In the genomic region with DNA sequence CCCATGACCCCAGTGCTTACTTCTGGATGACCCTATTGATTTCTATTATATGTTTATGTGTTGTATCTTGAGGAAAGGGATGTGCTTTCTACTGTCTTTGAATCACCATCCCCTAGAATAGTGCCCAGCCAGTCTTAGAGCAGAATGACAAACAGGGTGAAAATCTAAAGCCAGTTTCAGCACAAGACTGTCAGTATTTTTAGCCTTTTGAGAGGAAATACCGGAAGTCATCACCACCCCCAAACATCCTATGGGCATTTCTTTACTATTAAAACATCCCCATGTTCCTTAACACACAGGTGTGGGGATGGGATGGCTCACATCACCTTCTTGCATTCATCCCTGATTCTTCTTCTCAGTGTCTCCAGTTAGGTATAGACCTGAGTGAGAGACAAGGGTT, we compare ENCODE assay signal across 17 cellular contexts.
DNase-seq lines count a peak whose midpoint lies in the region; ATAC-seq and TF ChIP-seq lines count a peak whose summit lies in the region.
"Had no signal": no experiment of that assay in that cellular context is flagged by ENCODE, and none has a peak within 500 bp of the region (broad histone marks: within the 10 kb centered on the region; RNA-seq: fewer than 3 reads in every experiment).

No MANE protein-coding gene starts in this region.

- H3K36me3 ChIP-seq in SU-DHL-6 (ENCODE audit: low read length): peaks cover 15% of the 10 kb centered on the region; the same call in 1 of the 2 replicates
- H3K36me3 ChIP-seq in effector memory CD4-positive, alpha-beta T cell (ENCODE audit: control insufficient read depth, insufficient read depth, low read length): peaks cover 16% of the 10 kb centered on the region
- H3K36me3 ChIP-seq: ascending aorta had no signal

- peak overlapping the region; percentile 75; the same call in 1 of the 2 replicates for H3K9ac ChIP-seq in SU-DHL-6 (ENCODE audit: low read length)

- no peak overlapping the region for H2AFZ ChIP-seq in SU-DHL-6 (ENCODE audit: low read depth, low read length, severe bottlenecking)

- no peaks in the 10 kb centered on the region for H3K9me3 ChIP-seq in SU-DHL-6 (ENCODE audit: insufficient read depth, low read length)
- H3K9me3 ChIP-seq in effector memory CD4-positive, alpha-beta T cell (ENCODE audit: control insufficient read depth, low read length): no peaks in the 10 kb centered on the region
- H3K9me3 ChIP-seq: ascending aorta had no signal

- TF ChIP-seq CTCF in SU-DHL-6 (IDR thresholded peaks at IDR 0.05; ENCODE audit: insufficient read depth, low read length, poor library complexity, severe bottlenecking) (no peak), GM20000 (IDR thresholded peaks at IDR 0.05; ENCODE audit: extremely low read depth, missing control alignments) (no peak)

- H3K27me3 Mint-ChIP-seq in stimulated activated naive CD8-positive, alpha-beta T cell treated with anti-CD3 and anti-CD28 coated beads, Interleukin-15, Interleukin-2, amounts not matched to agents 100 ng/mL and 50 ng/mL, for 24 hours: no peaks in the 10 kb centered on the region
- H3K27me3 Mint-ChIP-seq in stimulated activated naive CD8-positive, alpha-beta T cell treated with anti-CD3 and anti-CD28 coated beads, Interleukin-15, amount 100 ng/mL, for 72 hours: no peaks in the 10 kb centered on the region

- no peak overlapping the region for H3K4me3 ChIP-seq in SU-DHL-6 (ENCODE audit: insufficient read depth, low read length, poor library complexity, severe bottlenecking)
- no peak overlapping the region for H3K4me3 ChIP-seq in effector memory CD4-positive, alpha-beta T cell (ENCODE audit: insufficient read depth, low read depth, low read length, poor library complexity, severe bottlenecking)
- H3K4me3 ChIP-seq: ascending aorta had no signal

- peak overlapping the region; percentile 92 for H3K4me2 ChIP-seq in SU-DHL-6 (ENCODE audit: low read depth, low read length, poor library complexity, severe bottlenecking)

- H3K36me3 Mint-ChIP-seq in stimulated activated naive CD8-positive, alpha-beta T cell treated with anti-CD3 and anti-CD28 coated beads, Interleukin-15, Interleukin-2, amounts not matched to agents 100 ng/mL and 50 ng/mL, for 24 hours (ENCODE audit: low read depth): peaks cover 7% of the 10 kb centered on the region

- no peak overlapping the region for H3K4me3 Mint-ChIP-seq in stimulated activated naive CD8-positive, alpha-beta T cell treated with anti-CD3 and anti-CD28 coated beads, Interleukin-15, Interleukin-2, amounts not matched to agents 100 ng/mL and 50 ng/mL, for 24 hours
- H3K4me3 Mint-ChIP-seq in stimulated activated naive CD8-positive, alpha-beta T cell treated with anti-CD3 and anti-CD28 coated beads, Interleukin-15, amount 100 ng/mL, for 72 hours: no peak overlapping the region
- H3K4me3 Mint-ChIP-seq: endodermal cell had no signal

- peaks cover 37% of the 10 kb centered on the region for H3F3A ChIP-seq in SU-DHL-6 (ENCODE audit: insufficient read depth)

- CTCF ChIA-PET in HEK293T (lab: Yijun Ruan, JAX): no interaction called here

- H4K20me1 ChIP-seq in SU-DHL-6 (ENCODE audit: low read depth, low read length): no peaks in the 10 kb centered on the region

- peaks cover 26% of the 10 kb centered on the region for H3K79me2 ChIP-seq in SU-DHL-6 (ENCODE audit: insufficient read depth, low read length)

- no peak for DNase-seq in stimulated activated naive CD8-positive, alpha-beta T cell treated with anti-CD3 and anti-CD28 coated beads, Interleukin-15, amount 100 ng/mL, for 72 hours
- no peak for DNase-seq in effector memory CD4-positive, alpha-beta T cell
- DNase-seq in activated effector memory CD4-positive, alpha-beta T cell treated with Interleukin-2 at 50 U/mL for 16 hours: no peak
- DNase-seq in GM20000 (ENCODE audit: low spot score) (no peak), HEK293T (ENCODE audit: extremely low spot score) (no peak)
- DNase-seq in effector CD4-positive, alpha-beta T cell: no peak
- DNase-seq: cerebellar nuclear complex, endodermal cell, HCEC 1CT, KG1, NCI-H524 treated with DMSO at 0.1 percent for 48 hours, occipital lobe, right cardiac atrium, T1000 had no signal

- peaks cover 52% of the 10 kb centered on the region for H3K4me1 ChIP-seq in effector memory CD4-positive, alpha-beta T cell (ENCODE audit: control insufficient read depth, insufficient read depth, low read length, poor library complexity, severe bottlenecking)
- H3K4me1 ChIP-seq: ascending aorta had no signal

- no peaks in the 10 kb centered on the region for H3K27me3 ChIP-seq in SU-DHL-6 (ENCODE audit: low read length)
- H3K27me3 ChIP-seq in effector memory CD4-positive, alpha-beta T cell (replicated peaks; ENCODE audit: control insufficient read depth, insufficient read depth, low read length, poor library complexity, severe bottlenecking): no peaks in the 10 kb centered on the region
- H3K27me3 ChIP-seq: ascending aorta had no signal

- H3K4me1 Mint-ChIP-seq in stimulated activated naive CD8-positive, alpha-beta T cell treated with anti-CD3 and anti-CD28 coated beads, Interleukin-15, Interleukin-2, amounts not matched to agents 100 ng/mL and 50 ng/mL, for 24 hours (ENCODE audit: low read depth): peaks cover 69% of the 10 kb centered on the region
- peaks cover 62% of the 10 kb centered on the region for H3K4me1 Mint-ChIP-seq in stimulated activated naive CD8-positive, alpha-beta T cell treated with anti-CD3 and anti-CD28 coated beads, Interleukin-15, amount 100 ng/mL, for 72 hours

- no peaks in the 10 kb centered on the region for H3K9me2 ChIP-seq in SU-DHL-6 (replicated peaks; ENCODE audit: insufficient read depth, low read length)

- ATAC-seq in stimulated activated naive CD8-positive, alpha-beta T cell treated with anti-CD3 and anti-CD28 coated beads, Interleukin-15, amount 100 ng/mL, for 72 hours: no peak
- ATAC-seq: right cardiac atrium had no signal

- POLR2A ChIA-PET in HEK293T (lab: Yijun Ruan, JAX): no interaction called here

- H3K27ac ChIP-seq in SU-DHL-6 (ENCODE audit: low read depth, low read length): peak overlapping the region; percentile 95
- H3K27ac ChIP-seq in effector memory CD4-positive, alpha-beta T cell (ENCODE audit: insufficient read depth, low read length, poor library complexity, severe bottlenecking): peak overlapping the region; percentile 62
- H3K27ac ChIP-seq: ascending aorta had no signal

- H3K9me3 Mint-ChIP-seq in stimulated activated naive CD8-positive, alpha-beta T cell treated with anti-CD3 and anti-CD28 coated beads, Interleukin-15, Interleukin-2, amounts not matched to agents 100 ng/mL and 50 ng/mL, for 24 hours: no peaks in the 10 kb centered on the region
- H3K9me3 Mint-ChIP-seq in stimulated activated naive CD8-positive, alpha-beta T cell treated with anti-CD3 and anti-CD28 coated beads, Interleukin-15, amount 100 ng/mL, for 72 hours: no peaks in the 10 kb centered on the region
- H3K9me3 Mint-ChIP-seq: endodermal cell had no signal

- H3K27ac Mint-ChIP-seq in stimulated activated naive CD8-positive, alpha-beta T cell treated with anti-CD3 and anti-CD28 coated beads, Interleukin-15, Interleukin-2, amounts not matched to agents 100 ng/mL and 50 ng/mL, for 24 hours: peak overlapping the region; percentile 56
- peak overlapping the region in 1 of 2 donors; percentile 35 for H3K27ac Mint-ChIP-seq in stimulated activated naive CD8-positive, alpha-beta T cell treated with anti-CD3 and anti-CD28 coated beads, Interleukin-15, amount 100 ng/mL, for 72 hours
- H3K27ac Mint-ChIP-seq: endodermal cell had no signal

TF ChIP-seq in HEK293T, 16 proteins besides CTCF, POLR2A, EP300 and RAD21:
- TF ChIP-seq BHLHE40 (IDR thresholded peaks at IDR 0.05; ENCODE audit: borderline replicate concordance) (no peak), SUZ12 (IDR thresholded peaks at IDR 0.05) (no peak), ELF4 (IDR thresholded peaks at IDR 0.05) (no peak), NFRKB (IDR thresholded peaks at IDR 0.05) (no peak)
